Comparison of ENCODE assay signal across 8 cellular contexts in genomic region chr2:158970522-158970855, GRCh38. TPM values are rescaled to one million over a fixed set of nuclear protein-coding genes. Genes with fewer than 3 reads are reported as not detected.
A peak's percentile ranks its signal among the peaks of the same experiment; 100 is the strongest.
DNase-seq lines count a peak whose midpoint lies in the region; ATAC-seq and TF ChIP-seq lines count a peak whose summit lies in the region.

No MANE protein-coding gene starts in this region.

- no peaks in the 10 kb centered on the region for H3K36me3 Mint-ChIP-seq in activated T-helper 17 cell treated with anti-CD3 and anti-CD28 coated beads, Interleukin-2, amount 50 U/mL, for 72 hours (ENCODE audit: low read depth)
- H3K36me3 Mint-ChIP-seq in stimulated activated memory B cell treated with anti-CD40 and anti-IgM and Interleukin-4, amounts not matched to agents 10 μg/mL and 1 μg/mL and 100 μg/mL, for 72 hours: no peaks in the 10 kb centered on the region

- H3F3A ChIP-seq in SK-N-SH (replicated peaks; ENCODE audit: insufficient read depth): peaks cover 19% of the 10 kb centered on the region

- H3K36me3 ChIP-seq in SK-N-SH (replicated peaks in 1 of 2; ENCODE audit: control insufficient read depth in 1 of 2, insufficient read depth in 2 of 2, low read length in 1 of 2) (peaks cover 0 to 2% of the 10 kb centered on the region in 2 experiments), iPS-20b (ENCODE audit: insufficient read depth, low read depth, low read length) (no peaks in the 10 kb centered on the region)

- peak overlapping the region; percentile 90; the same call in 1 of the 2 replicates for H3K9ac ChIP-seq in SK-N-SH
- H3K9ac ChIP-seq in iPS-20b (ENCODE audit: low read depth, low read length): no peak overlapping the region; the same call in 1 of the 2 replicates

- H3K27ac Mint-ChIP-seq in activated T-helper 17 cell treated with anti-CD3 and anti-CD28 coated beads, Interleukin-2, amount 50 U/mL, for 72 hours: no peak overlapping the region
- H3K27ac Mint-ChIP-seq in stimulated activated memory B cell treated with anti-CD40 and anti-IgM and Interleukin-4, amounts not matched to agents 10 μg/mL and 1 μg/mL and 100 μg/mL, for 72 hours: no peak overlapping the region

- TF ChIP-seq CTCF in SK-N-SH (IDR thresholded peaks at IDR 0.05): no peak

- no peaks in the 10 kb centered on the region for H3K9me3 Mint-ChIP-seq in activated T-helper 17 cell treated with anti-CD3 and anti-CD28 coated beads, Interleukin-2, amount 50 U/mL, for 72 hours
- H3K9me3 Mint-ChIP-seq in stimulated activated memory B cell treated with anti-CD40 and anti-IgM and Interleukin-4, amounts not matched to agents 10 μg/mL and 1 μg/mL and 100 μg/mL, for 72 hours: no peaks in the 10 kb centered on the region

- peak overlapping the region; percentile 91 for H3K4me2 ChIP-seq in SK-N-SH

- H3K27me3 ChIP-seq in SK-N-SH (ENCODE audit: insufficient read depth) (no peaks in the 10 kb centered on the region), iPS-20b (ENCODE audit: insufficient read depth, low read length) (peaks cover 65% of the 10 kb centered on the region)

- peaks cover 11 to 43% of the 10 kb centered on the region in 2 experiments; a peak in 2 of 4 replicates for H3K4me1 ChIP-seq in SK-N-SH (ENCODE audit: control insufficient read depth in 1 of 2, insufficient read depth in 2 of 2, low read depth in 1 of 2, low read length in 1 of 2)
- peaks cover 9% of the 10 kb centered on the region; the same call in 1 of the 2 replicates for H3K4me1 ChIP-seq in iPS-20b (ENCODE audit: insufficient read depth, low read length)

- peaks cover 23% of the 10 kb centered on the region for H3K27me3 Mint-ChIP-seq in activated T-helper 17 cell treated with anti-CD3 and anti-CD28 coated beads, Interleukin-2, amount 50 U/mL, for 72 hours
- H3K27me3 Mint-ChIP-seq in stimulated activated memory B cell treated with anti-CD40 and anti-IgM and Interleukin-4, amounts not matched to agents 10 μg/mL and 1 μg/mL and 100 μg/mL, for 72 hours: peaks cover 51% of the 10 kb centered on the region

- no peak for ATAC-seq in SK-N-SH treated with all-trans-retinoic acid at 6 μM for 48 hours
- ATAC-seq in activated T-helper 17 cell treated with anti-CD3 and anti-CD28 coated beads, Interleukin-2, amount 50 U/mL, for 72 hours (replicated peaks): peak; percentile 59
- no peak for ATAC-seq in stimulated activated memory B cell treated with anti-CD40 and anti-IgM and Interleukin-4, amounts not matched to agents 10 μg/mL and 1 μg/mL and 100 μg/mL, for 72 hours
- no peak for ATAC-seq in HG02678 (IDR thresholded peaks at IDR 0.05; ENCODE audit: unreplicated experiment)

- H3K27ac ChIP-seq in SK-N-SH (ENCODE audit: low read depth in 2 of 2, low read length in 1 of 2) (peak overlapping the region; percentile 97 to 99), iPS-20b (ENCODE audit: low read length) (no peak overlapping the region)

- H3K4me3 ChIP-seq in SK-N-SH (ENCODE audit: low read depth in 2 of 2, low read length in 1 of 2) (peak overlapping the region; percentile 85 to 96), iPS-20b (ENCODE audit: low read length) (peak overlapping the region; percentile 88)

- peaks cover 15% of the 10 kb centered on the region for H3K4me1 Mint-ChIP-seq in activated T-helper 17 cell treated with anti-CD3 and anti-CD28 coated beads, Interleukin-2, amount 50 U/mL, for 72 hours
- peaks cover 21% of the 10 kb centered on the region for H3K4me1 Mint-ChIP-seq in stimulated activated memory B cell treated with anti-CD40 and anti-IgM and Interleukin-4, amounts not matched to agents 10 μg/mL and 1 μg/mL and 100 μg/mL, for 72 hours

- no peaks in the 10 kb centered on the region for H3K9me2 ChIP-seq in SK-N-SH

- TF ChIP-seq EP300 in SK-N-SH (IDR thresholded peaks at IDR 0.05; ENCODE audit: borderline replicate concordance in 1 of 2, low read depth in 1 of 2, low read length in 1 of 2): no peak

- CTCF ChIA-PET in SK-N-SH (lab: Yijun Ruan, JAX): interaction anchor here (1.0 to 3.4 kb wide), 3 partner anchors 15 to 149 kb away, joined by 4 to 23 read pairs (median 6); no protein-coding TSS in a partner anchor

- POLR2A ChIA-PET in SK-N-SH (lab: Yijun Ruan, JAX): interaction anchor here (2.5 kb wide), 1 partner anchor 81 kb away, joined by 8 read pairs; no protein-coding TSS in a partner anchor

- peaks cover 70% of the 10 kb centered on the region for H3K79me2 ChIP-seq in SK-N-SH (ENCODE audit: insufficient read depth)

- H3K9me3 ChIP-seq in SK-N-SH (no peaks in the 10 kb centered on the region), iPS-20b (ENCODE audit: insufficient read depth, low read depth, low read length) (no peaks in the 10 kb centered on the region)

- DNase-seq in SK-N-SH (no peak), hypothalamus (lab: John Stamatoyannopoulos, UW) (no peak), SW 1271 (lab: John Stamatoyannopoulos, UW) (no peak)

- no peak overlapping the region for H2AFZ ChIP-seq in SK-N-SH (ENCODE audit: low read depth)

- WGBS in SK-N-SH (ENCODE audit: low lambda C conversion rate): 26% methylated on average over 2 of the region's 2 CpGs

- peaks cover 42% of the 10 kb centered on the region for H4K20me1 ChIP-seq in SK-N-SH (ENCODE audit: insufficient read depth)

- TF ChIP-seq RAD21 in SK-N-SH (IDR thresholded peaks at IDR 0.05; ENCODE audit: low read length): no peak

- peak overlapping the region; percentile 87 for H3K4me3 Mint-ChIP-seq in activated T-helper 17 cell treated with anti-CD3 and anti-CD28 coated beads, Interleukin-2, amount 50 U/mL, for 72 hours
- H3K4me3 Mint-ChIP-seq in stimulated activated memory B cell treated with anti-CD40 and anti-IgM and Interleukin-4, amounts not matched to agents 10 μg/mL and 1 μg/mL and 100 μg/mL, for 72 hours: peak overlapping the region; percentile 75

TF ChIP-seq in SK-N-SH, 30 proteins besides CTCF, POLR2A, EP300 and RAD21 (continues in another document):
- TF ChIP-seq REST (IDR thresholded peaks at IDR 0.05; ENCODE audit: low read depth, low read length): no peak
- TF ChIP-seq TEAD4 (IDR thresholded peaks at IDR 0.05; ENCODE audit: borderline replicate concordance, insufficient read depth): no peak
- no peak for TF ChIP-seq GATA2 (CRISPR knock-in tag; IDR thresholded peaks at IDR 0.05)
- no peak for TF ChIP-seq NRF1 (IDR thresholded peaks at IDR 0.05; ENCODE audit: low read depth, low read length)

TF ChIP-seq in SK-N-SH treated with all-trans-retinoic acid at 6 μM for 48 hours, 23 proteins besides CTCF, POLR2A, EP300 and RAD21 (continues in another document):
- TF ChIP-seq SNAI2 (CRISPR knock-in tag; IDR thresholded peaks at IDR 0.05) (no peak), TCF4 (CRISPR knock-in tag; IDR thresholded peaks at IDR 0.05; ENCODE audit: borderline replicate concordance) (no peak), CSDC2 (CRISPR knock-in tag; IDR thresholded peaks at IDR 0.05) (no peak), ISL1 (CRISPR knock-in tag; IDR thresholded peaks at IDR 0.05) (no peak), ESRRG (CRISPR knock-in tag; IDR thresholded peaks at IDR 0.05) (no peak), ARNTL (CRISPR knock-in tag; IDR thresholded peaks at IDR 0.05; ENCODE audit: borderline replicate concordance, low read depth) (no peak), ZNF565 (CRISPR knock-in tag; conservative IDR thresholded peaks at IDR 0.05; ENCODE audit: low read depth) (no peak), ZC3H10 (CRISPR knock-in tag; IDR thresholded peaks at IDR 0.05) (no peak), PATZ1 (CRISPR knock-in tag; IDR thresholded peaks at IDR 0.05; ENCODE audit: borderline replicate concordance) (no peak), OSR1 (CRISPR knock-in tag; IDR thresholded peaks at IDR 0.05) (no peak), TOX (CRISPR knock-in tag; IDR thresholded peaks at IDR 0.05; ENCODE audit: borderline replicate concordance) (no peak), ZNF70 (CRISPR knock-in tag; IDR thresholded peaks at IDR 0.05) (no peak), ZNF8 (CRISPR knock-in tag; IDR thresholded peaks at IDR 0.05) (no peak), CREB5 (CRISPR knock-in tag; IDR thresholded peaks at IDR 0.05; ENCODE audit: low read depth) (no peak), ZFP3 (CRISPR knock-in tag; IDR thresholded peaks at IDR 0.05) (no peak)

RNA-seq across cellular contexts. Expression of gene TANC1, which starts 2.0 kb away (rescaled TPM):
- 19.2 and 23.8 TPM in 2 replicates for polyA plus RNA-seq in SK-N-SH (2012; rRNA removed)
- polyA plus RNA-seq in SK-N-SH (2012; cell fraction: cytosol; rRNA removed): 11.4 and 13.0 TPM in 2 replicates
- 58.0 and 76.7 TPM in 2 replicates for polyA plus RNA-seq in SK-N-SH (2012; cell fraction: nucleus; rRNA removed)
- 1 to 10 TPM; 1.4 to 1.7 TPM for total RNA-seq in activated T-helper 17 cell treated with anti-CD3 and anti-CD28 coated beads, Interleukin-2, amount 50 U/mL, for 72 hours
